ENCODE assay signal across 8 cellular contexts in genomic region chr18:63319383-63320040, GRCh38. TPM values are rescaled to one million over a fixed set of nuclear protein-coding genes. Genes with fewer than 3 reads are reported as not detected.
DNase-seq lines count a peak whose midpoint lies in the region; ATAC-seq and TF ChIP-seq lines count a peak whose summit lies in the region.

BCL2 (minus strand) TSS chr18:63319769.

- no peak for TF ChIP-seq POLR2A in erythroblast (IDR thresholded peaks at IDR 0.05; ENCODE audit: low read length)
- peak; percentile 17 to 34 for TF ChIP-seq POLR2A in tibial nerve (IDR thresholded peaks at IDR 0.05)

- peak; percentile 55 for DNase-seq in G401 (ENCODE audit: low spot score)
- peak; percentile 35 for DNase-seq in MG63
- no peak for DNase-seq in activated B cell treated with CpG ODN at 0.5 μM for 24 hours
- DNase-seq in erythroblast (lab: John Stamatoyannopoulos, UW), result peak; percentile 71 to 73
- DNase-seq in mucosa of gallbladder (ENCODE audit: low spot score), result no peak
- DNase-seq in tibial nerve (ENCODE audit: low spot score in 2 of 2), result peak in 1 of 2 donors; percentile 42
- no peak for DNase-seq in GM10248 (ENCODE audit: extremely low spot score)

- intact Hi-C loops in activated B cell treated with CpG ODN at 0.5 μM for 24 hours (cut with micrococcal nuclease), result loop anchor here (1.0 to 5.0 kb wide), 9 partner anchors 7 to 797 kb away; partner anchors contain the start of genes KDSR, PHLPP1, VPS4B and ZCCHC2

- TF ChIP-seq CTCF in activated B cell treated with CpG ODN at 0.5 μM for 24 hours (IDR thresholded peaks at IDR 0.05) (no peak), tibial nerve (IDR thresholded peaks at IDR 0.05) (no peak), GM10248 (IDR thresholded peaks at IDR 0.05; ENCODE audit: control extremely low read depth, extremely low read depth, low read depth, missing control alignments) (no peak)

- H3K4me3 ChIP-seq in MG63 (peak within 1 kb of the TSS; percentile 61), tibial nerve (peak within 1 kb of the TSS; percentile 79 to 94 (median 82))

- H3K9me3 ChIP-seq in MG63 (no peaks in the 10 kb centered on the region), tibial nerve (no peaks in the 10 kb centered on the region)

- H3K9me3 Mint-ChIP-seq in activated B cell treated with CpG ODN at 0.5 μM for 24 hours, result no peaks in the 10 kb centered on the region

- POLR2A ChIA-PET in activated B cell treated with CpG ODN at 0.5 μM for 24 hours (lab: Charles Lee), result interaction anchor here (0.6 to 7.1 kb wide), 15 partner anchors 12 to 303 kb away, joined by 3 to 162 read pairs (median 16); no protein-coding TSS in a partner anchor
- POLR2A ChIA-PET in GM10248 (lab: Yijun Ruan, JAX), result no interaction called here

- 1% methylated on average over 56 to 59 of the region's 59 CpGs for WGBS in tibial nerve, 2 donors

- H3K4me1 Mint-ChIP-seq in activated B cell treated with CpG ODN at 0.5 μM for 24 hours, result peaks cover 55% of the 10 kb centered on the region

- peak within 1 kb of the TSS; percentile 93 for H3K27ac Mint-ChIP-seq in activated B cell treated with CpG ODN at 0.5 μM for 24 hours

- TF ChIP-seq EP300 in tibial nerve (IDR thresholded peaks at IDR 0.05), result peak in 1 of 2 donors; percentile 74

- CTCF ChIA-PET in activated B cell treated with CpG ODN at 0.5 μM for 24 hours (lab: Charles Lee) (interaction anchor here (0.6 to 11.8 kb wide), 12 partner anchors 12 to 300 kb away, joined by 3 to 166 read pairs (median 23); no protein-coding TSS in a partner anchor), GM10248 (lab: Yijun Ruan, JAX) (interaction anchor here (0.9 to 3.6 kb wide), 21 partner anchors 8 to 356 kb away, joined by 4 to 61 read pairs (median 13); no protein-coding TSS in a partner anchor)

- no peaks in the 10 kb centered on the region; the same call in 1 of the 2 replicates for H3K27me3 ChIP-seq in MG63
- H3K27me3 ChIP-seq in tibial nerve, result no peaks in the 10 kb centered on the region

- H3K36me3 Mint-ChIP-seq in activated B cell treated with CpG ODN at 0.5 μM for 24 hours (ENCODE audit: low read depth), result peaks cover 45% of the 10 kb centered on the region

- H3K4me3 Mint-ChIP-seq in activated B cell treated with CpG ODN at 0.5 μM for 24 hours, result peak within 1 kb of the TSS; percentile 99

- in situ Hi-C loops in G401 (cut with HindIII; ENCODE audit: low sequenced_read_pairs), result loop anchor here (25.0 kb wide), 1 partner anchor 182 kb away; no protein-coding TSS in a partner anchor

- ATAC-seq in GM21825 (IDR thresholded peaks at IDR 0.05; ENCODE audit: unreplicated experiment) (peak; percentile 2), activated B cell treated with CpG ODN at 0.5 μM for 24 hours (ENCODE audit: low read depth) (peak; percentile 5)

- H3K4me1 ChIP-seq in tibial nerve, result peaks cover 0 to 47% (median 16%) of the 10 kb centered on the region in 4 donors

- no peaks in the 10 kb centered on the region for H3K27me3 Mint-ChIP-seq in activated B cell treated with CpG ODN at 0.5 μM for 24 hours

- no peaks in the 10 kb centered on the region for H3K36me3 ChIP-seq in MG63
- no peaks in the 10 kb centered on the region for H3K36me3 ChIP-seq in tibial nerve

- peak within 1 kb of the TSS; percentile 89 to 96 (median 90) for H3K27ac ChIP-seq in tibial nerve

RNA-seq across cellular contexts. Expression of gene BCL2, which starts in this region (rescaled TPM):
- total RNA-seq in G401 (2014; rRNA removed; shearing (Covaris generic)), result 9.9 and 18.2 TPM in 2 replicates
- total RNA-seq in MG63 (2014; rRNA removed; shearing (Covaris generic); ENCODE audit: low replicate concordance), result 3.0 and 5.4 TPM in 2 replicates
- total RNA-seq in activated B cell treated with CpG ODN at 0.5 μM for 24 hours (125 and 145 TPM in 2 replicates), mucosa of gallbladder (18.5 TPM), tibial nerve (10 to 100 TPM; 54.7 to 79.1 (median 67.0) TPM)

Comparison
In these comparisons a context has a peak if more than half of its experiments do, and no peak if none do; other contexts are left out.
1. DNase-seq: peak in G401 (single experiment), MG63 (single experiment) and erythroblast (2 of 2); none in activated B cell treated with CpG ODN at 0.5 μM for 24 hours (single experiment), mucosa of gallbladder (single experiment) and GM10248 (single experiment).